8 cellular contexts compared by ENCODE assay signal in genomic region chr7:155003215-155003999, GRCh38. TPM values are rescaled to one million over a fixed set of nuclear protein-coding genes. Genes with fewer than 3 reads are reported as not detected.
DNase-seq lines count a peak whose midpoint lies in the region; ATAC-seq and TF ChIP-seq lines count a peak whose summit lies in the region.

No MANE protein-coding gene starts in this region.

- no peaks in the 10 kb centered on the region for H3K9me3 Mint-ChIP-seq in activated naive CD4-positive, alpha-beta T cell treated with anti-CD3 and anti-CD28 coated beads for 36 hours

- TF ChIP-seq POLR2A in Raji (IDR thresholded peaks at IDR 0.05; ENCODE audit: insufficient read depth, low read depth, low read length) (peak; percentile 83), gastroesophageal sphincter (IDR thresholded peaks at IDR 0.05) (peak; percentile 67 to 94)

- H3K27me3 ChIP-seq in gastroesophageal sphincter, result no peaks in the 10 kb centered on the region

- H3K27ac Mint-ChIP-seq in activated naive CD4-positive, alpha-beta T cell treated with anti-CD3 and anti-CD28 coated beads for 36 hours, result peak overlapping the region; percentile 89

- peaks cover 0 to 32% (median 0%) of the 10 kb centered on the region in 3 donors for H3K4me1 ChIP-seq in gastroesophageal sphincter

- DNase-seq in Daoy (ENCODE audit: low read depth) (peak; percentile 88), nucleus accumbens (lab: John Stamatoyannopoulos, UW) (peak in 54 of 56 donors; percentile 32 to 92 (median 80)), superior temporal gyrus (ENCODE audit: extremely low spot score) (peak; percentile 79)
- peak; percentile 66 for DNase-seq in Jurkat, Clone E6-1 (ENCODE audit: low read depth, low spot score)
- DNase-seq in activated naive CD4-positive, alpha-beta T cell treated with anti-CD3 and anti-CD28 coated beads for 36 hours, result peak; percentile 75

- TF ChIP-seq CTCF in gastroesophageal sphincter (IDR thresholded peaks at IDR 0.05), result peak in 3 of 4 experiments; percentile 7 to 52 (median 33)

- H3K9me3 ChIP-seq in gastroesophageal sphincter, result no peaks in the 10 kb centered on the region

- CTCF ChIA-PET in activated naive CD4-positive, alpha-beta T cell treated with anti-CD3 and anti-CD28 coated beads for 36 hours (lab: Charles Lee), result interaction anchor here (0.8 to 1.0 kb wide), 2 partner anchors 75 to 340 kb away, joined by 3 to 6 read pairs; no protein-coding TSS in a partner anchor

- peak overlapping the region; percentile 48 to 94 (median 90) for H3K27ac ChIP-seq in gastroesophageal sphincter

- no peak for TF ChIP-seq EP300 in gastroesophageal sphincter (IDR thresholded peaks at IDR 0.05)

- H3K4me1 Mint-ChIP-seq in activated naive CD4-positive, alpha-beta T cell treated with anti-CD3 and anti-CD28 coated beads for 36 hours (ENCODE audit: low read depth), result peaks cover 7% of the 10 kb centered on the region

- no peaks in the 10 kb centered on the region for H3K27me3 Mint-ChIP-seq in activated naive CD4-positive, alpha-beta T cell treated with anti-CD3 and anti-CD28 coated beads for 36 hours (ENCODE audit: low read depth)

- H3K4me3 ChIP-seq in Jurkat, Clone E6-1 (ENCODE audit: low read length), result peak overlapping the region; percentile 70
- H3K4me3 ChIP-seq in gastroesophageal sphincter, result peak overlapping the region; percentile 67 to 71

- peaks cover 18% of the 10 kb centered on the region for H3K36me3 Mint-ChIP-seq in activated naive CD4-positive, alpha-beta T cell treated with anti-CD3 and anti-CD28 coated beads for 36 hours (ENCODE audit: low read depth)

- peaks cover 0 to 16% of the 10 kb centered on the region in 2 donors for H3K36me3 ChIP-seq in gastroesophageal sphincter

- intact Hi-C loops in activated naive CD4-positive, alpha-beta T cell treated with anti-CD3 and anti-CD28 coated beads for 36 hours (cut with micrococcal nuclease), result loop anchor here (1.0 to 10.0 kb wide), 4 partner anchors 91 to 641 kb away; partner anchors contain the start of gene RBM33

- peak overlapping the region; percentile 92 for H3K4me3 Mint-ChIP-seq in activated naive CD4-positive, alpha-beta T cell treated with anti-CD3 and anti-CD28 coated beads for 36 hours

- no CpG with 5 or more reads among the region's 89 CpGs for WGBS in gastroesophageal sphincter (ENCODE audit: low coverage in 1 of 2), 2 donors

- peak; percentile 63 for ATAC-seq in GM21576 (IDR thresholded peaks at IDR 0.05; ENCODE audit: unreplicated experiment)
- ATAC-seq in gastroesophageal sphincter, result peak; percentile 93

RNA-seq across cellular contexts. Expression of gene PAXIP1, which starts 0.5 kb away (rescaled TPM):
- total RNA-seq in Daoy (2014; rRNA removed; shearing (Covaris generic)), result 10.7 and 12.8 TPM in 2 replicates
- polyA plus RNA-seq in Jurkat, Clone E6-1 (2012; ENCODE audit: insufficient read depth, insufficient read length), result 39.7 TPM
- total RNA-seq in activated naive CD4-positive, alpha-beta T cell treated with anti-CD3 and anti-CD28 coated beads for 36 hours, result 10 to 100 TPM; 16.9 to 18.0 TPM
- total RNA-seq in gastroesophageal sphincter, result 10 to 100 TPM in 3 of 4 donors, 1 to 10 TPM in 1; 8.1 to 14.3 (median 10.6) TPM

Comparison
In these comparisons a context has a peak if more than half of its experiments do, and no peak if none do; other contexts are left out.
1. Peak in every context shown above with its lines: DNase-seq, ATAC-seq, H3K4me3 ChIP-seq and H3K27ac ChIP-seq.